Comparison of ENCODE assay signal across 26 cellular contexts in genomic region chr2:72511906-72512305, GRCh38.
"Had no signal": no experiment of that assay in that cellular context is flagged by ENCODE, and none has a peak within 500 bp of the region (broad histone marks: within the 10 kb centered on the region; RNA-seq: fewer than 3 reads in every experiment).

No MANE protein-coding gene starts in this region.

- FAIRE-seq: endometrium, frontal cortex had no signal

- H3K27me3 ChIP-seq: adrenal gland, body of pancreas, colonic mucosa had no signal

- H3K27ac ChIP-seq: adrenal gland, body of pancreas, colonic mucosa, WERI-Rb-1 had no signal

- H3K4me1 ChIP-seq: adrenal gland, body of pancreas, colonic mucosa had no signal

- H3K36me3 ChIP-seq: adrenal gland, colonic mucosa, WERI-Rb-1 had no signal

- H3K9me3 ChIP-seq: adrenal gland, body of pancreas, colonic mucosa had no signal

- DNase-seq: activated B cell treated with CpG ODN at 0.5 μM for 24 hours; activated CD4-positive, alpha-beta T cell treated with anti-CD3 and anti-CD28 coated beads for 48 hours; activated CD4-positive, alpha-beta T cell treated with anti-CD3 and anti-CD28 coated beads, Interleukin-2, amount 50 U/mL, for 1 hour; activated CD4-positive, alpha-beta T cell treated with anti-CD3 and anti-CD28 coated beads, Interleukin-2, amount 50 U/mL, for 48 hours; activated CD8-positive, alpha-beta memory T cell treated with anti-CD3 and anti-CD28 coated beads for 24 hours; activated CD8-positive, alpha-beta T cell treated with anti-CD3 and anti-CD28 coated beads for 36 hours; activated effector memory CD4-positive, alpha-beta T cell treated with anti-CD3 and anti-CD28 coated beads, Interleukin-2, amount 50 U/mL, for 16 hours; activated naive CD4-positive, alpha-beta T cell treated with anti-CD3 and anti-CD28 coated beads for 36 hours; activated naive CD8-positive, alpha-beta T cell treated with anti-CD3 and anti-CD28 coated beads for 36 hours; activated naive CD8-positive, alpha-beta T cell treated with anti-CD3 and anti-CD28 coated beads, Interleukin-2, amount 50 U/mL, for 24 hours; activated T-cell treated with anti-CD3 and anti-CD28 coated beads, Interleukin-2, amount 50 U/mL, for 4 hours; adrenal gland; amygdala; aorta; body of pancreas; central memory CD4-positive, alpha-beta T cell; cerebellar nuclear complex; colonic mucosa; effector CD8-positive, alpha-beta T cell; foreskin fibroblast; head of caudate nucleus; hippocampal formation; T1000; WERI-Rb-1 had no signal

- H3K4me3 ChIP-seq: adrenal gland, body of pancreas, colonic mucosa had no signal
